1 cellular context compared by ENCODE assay signal in genomic region chr19:13029893-13030292, GRCh38.
TF ChIP-seq lines count a peak whose summit lies in the region.

No MANE protein-coding gene starts in this region.

TF ChIP-seq in WTC11, 78 proteins besides CTCF, POLR2A, EP300 and RAD21 (continued from another document):
- no peak for TF ChIP-seq ETV6 (CRISPR knock-in tag; IDR thresholded peaks at IDR 0.05)
- TF ChIP-seq TCF7 (CRISPR knock-in tag; IDR thresholded peaks at IDR 0.05; ENCODE audit: low read depth), result no peak
- no peak for TF ChIP-seq PREB (CRISPR knock-in tag; IDR thresholded peaks at IDR 0.05; ENCODE audit: borderline replicate concordance)
